24 cellular contexts compared by ENCODE assay signal in the genomic region with DNA sequence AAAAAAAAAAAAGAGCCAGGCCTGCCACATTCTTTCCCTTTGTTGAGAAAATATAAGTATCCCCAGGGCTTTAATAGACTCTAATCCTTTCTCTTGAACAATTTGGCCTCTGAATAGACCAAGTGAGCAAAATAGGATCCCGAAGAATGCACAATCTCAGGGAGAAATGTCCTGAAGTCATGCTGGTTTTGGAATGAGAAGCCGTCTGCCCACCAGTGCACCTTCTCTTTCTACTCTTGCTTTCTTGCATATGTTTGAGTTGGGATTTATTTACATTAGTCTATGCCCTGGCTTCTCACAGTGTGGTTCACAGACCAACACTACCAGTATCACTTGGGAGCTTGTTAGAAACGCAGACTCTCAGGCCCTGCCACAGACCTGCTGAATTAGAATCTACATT.
"Had no signal": no experiment of that assay in that cellular context is flagged by ENCODE, and none has a peak within 500 bp of the region (broad histone marks: within the 10 kb centered on the region; RNA-seq: fewer than 3 reads in every experiment).

No MANE protein-coding gene starts in this region.

- H3K4me2 ChIP-seq: SK-N-SH had no signal

- H3K4me3 ChIP-seq: adrenal gland, breast epithelium, Peyer's patch, SJCRH30 had no signal

- DNase-seq: activated CD4-positive, alpha-beta T cell treated with anti-CD3 and anti-CD28 coated beads for 4 hours; activated CD8-positive, alpha-beta memory T cell treated with anti-CD3 and anti-CD28 coated beads, Interleukin-2, amount 50 U/mL, for 4 hours; activated CD8-positive, alpha-beta T cell treated with anti-CD3 and anti-CD28 coated beads for 36 hours; activated naive CD4-positive, alpha-beta T cell treated with anti-CD3 and anti-CD28 coated beads, Interleukin-2, amount 50 U/mL, for 16 hours; activated naive CD8-positive, alpha-beta T cell treated with anti-CD3 and anti-CD28 coated beads, Interleukin-2, amount 10 ng/mL, durations not matched to agents 7 days and 5 days; activated T-cell treated with anti-CD3 and anti-CD28 coated beads, Interleukin-2, amount 50 U/mL, for 72 hours; adrenal gland; anterior cingulate cortex; Kasumi-1; KBM-7; NCI-H1048; NCI-H1930; NCI-H345; NCI-H510A; NCI-H526 treated with DMSO at 0.1 percent for 48 hours; NK-92 treated with Interleukin-12 subunit alpha and Interleukin-12 subunit beta, amount 100 ng/mL, for 24 hours; Peyer's patch; Right ventricle myocardium superior; SK-N-SH; T-helper 1 cell had no signal

- H3K4me3 Mint-ChIP-seq: activated CD8-positive, alpha-beta T cell treated with anti-CD3 and anti-CD28 coated beads for 36 hours; activated naive CD8-positive, alpha-beta T cell treated with anti-CD3 and anti-CD28 coated beads, Interleukin-2, amount 10 ng/mL, durations not matched to agents 7 days and 5 days; activated T-cell treated with anti-CD3 and anti-CD28 coated beads, Interleukin-2, amount 50 U/mL, for 72 hours had no signal

- ATAC-seq: activated CD8-positive, alpha-beta T cell treated with anti-CD3 and anti-CD28 coated beads for 36 hours; activated T-cell treated with anti-CD3 and anti-CD28 coated beads, Interleukin-2, amount 50 U/mL, for 72 hours had no signal

- H3K27me3 ChIP-seq: adrenal gland, breast epithelium, Peyer's patch, SJCRH30 had no signal

- H3K27ac ChIP-seq: adrenal gland, Peyer's patch, RWPE1, SJCRH30, VCaP had no signal

- H3K36me3 Mint-ChIP-seq: activated naive CD8-positive, alpha-beta T cell treated with anti-CD3 and anti-CD28 coated beads, Interleukin-2, amount 10 ng/mL, durations not matched to agents 7 days and 5 days had no signal

- H3K4me1 Mint-ChIP-seq: activated naive CD8-positive, alpha-beta T cell treated with anti-CD3 and anti-CD28 coated beads, Interleukin-2, amount 10 ng/mL, durations not matched to agents 7 days and 5 days had no signal

- H3K9ac ChIP-seq: SK-N-SH had no signal

- H3K36me3 ChIP-seq: adrenal gland, breast epithelium, Peyer's patch, SJCRH30 had no signal

- H3K4me1 ChIP-seq: adrenal gland, Peyer's patch, SJCRH30 had no signal

- H3K27ac Mint-ChIP-seq: activated CD8-positive, alpha-beta T cell treated with anti-CD3 and anti-CD28 coated beads for 36 hours; activated naive CD8-positive, alpha-beta T cell treated with anti-CD3 and anti-CD28 coated beads, Interleukin-2, amount 10 ng/mL, durations not matched to agents 7 days and 5 days; activated T-cell treated with anti-CD3 and anti-CD28 coated beads, Interleukin-2, amount 50 U/mL, for 72 hours had no signal

- H3K9me3 Mint-ChIP-seq: activated CD8-positive, alpha-beta T cell treated with anti-CD3 and anti-CD28 coated beads for 36 hours; activated naive CD8-positive, alpha-beta T cell treated with anti-CD3 and anti-CD28 coated beads, Interleukin-2, amount 10 ng/mL, durations not matched to agents 7 days and 5 days; activated T-cell treated with anti-CD3 and anti-CD28 coated beads, Interleukin-2, amount 50 U/mL, for 72 hours had no signal

- H3K9me3 ChIP-seq: adrenal gland, breast epithelium, Peyer's patch, SJCRH30, SK-N-SH had no signal
